Comparison of ENCODE assay signal across 1 cellular context in the genomic region with DNA sequence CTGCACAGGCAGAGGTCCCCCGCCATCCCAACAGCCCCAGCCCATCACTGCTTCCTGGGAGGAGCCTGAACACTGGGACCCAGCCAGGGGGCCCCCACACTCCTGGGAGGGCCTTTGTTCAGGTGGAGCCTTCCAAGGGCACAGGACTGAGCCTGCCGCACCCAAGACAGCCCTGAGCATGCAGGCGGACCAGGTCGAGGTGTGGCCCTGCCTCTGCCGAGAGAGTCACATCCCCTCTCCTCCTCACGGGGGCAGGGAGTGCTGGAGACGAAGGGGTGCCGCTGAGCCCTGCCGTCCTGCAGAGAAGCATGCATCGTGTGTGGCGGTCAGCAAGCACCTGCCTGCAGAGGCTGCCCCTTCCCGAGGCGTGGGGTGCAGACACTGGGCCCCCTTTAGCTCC.
TF ChIP-seq lines count a peak whose summit lies in the region.

No MANE protein-coding gene starts in this region.

TF ChIP-seq in GM23338, 12 proteins besides CTCF, POLR2A, EP300 and RAD21:
- TF ChIP-seq, protein P1, sequence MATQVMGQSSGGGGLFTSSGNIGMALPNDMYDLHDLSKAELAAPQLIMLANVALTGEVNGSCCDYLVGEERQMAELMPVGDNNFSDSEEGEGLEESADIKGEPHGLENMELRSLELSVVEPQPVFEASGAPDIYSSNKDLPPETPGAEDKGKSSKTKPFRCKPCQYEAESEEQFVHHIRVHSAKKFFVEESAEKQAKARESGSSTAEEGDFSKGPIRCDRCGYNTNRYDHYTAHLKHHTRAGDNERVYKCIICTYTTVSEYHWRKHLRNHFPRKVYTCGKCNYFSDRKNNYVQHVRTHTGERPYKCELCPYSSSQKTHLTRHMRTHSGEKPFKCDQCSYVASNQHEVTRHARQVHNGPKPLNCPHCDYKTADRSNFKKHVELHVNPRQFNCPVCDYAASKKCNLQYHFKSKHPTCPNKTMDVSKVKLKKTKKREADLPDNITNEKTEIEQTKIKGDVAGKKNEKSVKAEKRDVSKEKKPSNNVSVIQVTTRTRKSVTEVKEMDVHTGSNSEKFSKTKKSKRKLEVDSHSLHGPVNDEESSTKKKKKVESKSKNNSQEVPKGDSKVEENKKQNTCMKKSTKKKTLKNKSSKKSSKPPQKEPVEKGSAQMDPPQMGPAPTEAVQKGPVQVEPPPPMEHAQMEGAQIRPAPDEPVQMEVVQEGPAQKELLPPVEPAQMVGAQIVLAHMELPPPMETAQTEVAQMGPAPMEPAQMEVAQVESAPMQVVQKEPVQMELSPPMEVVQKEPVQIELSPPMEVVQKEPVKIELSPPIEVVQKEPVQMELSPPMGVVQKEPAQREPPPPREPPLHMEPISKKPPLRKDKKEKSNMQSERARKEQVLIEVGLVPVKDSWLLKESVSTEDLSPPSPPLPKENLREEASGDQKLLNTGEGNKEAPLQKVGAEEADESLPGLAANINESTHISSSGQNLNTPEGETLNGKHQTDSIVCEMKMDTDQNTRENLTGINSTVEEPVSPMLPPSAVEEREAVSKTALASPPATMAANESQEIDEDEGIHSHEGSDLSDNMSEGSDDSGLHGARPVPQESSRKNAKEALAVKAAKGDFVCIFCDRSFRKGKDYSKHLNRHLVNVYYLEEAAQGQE (IDR thresholded peaks at IDR 0.05; ENCODE audit: unreplicated experiment), result no peak
- TF ChIP-seq POLR2AphosphoS5 (IDR thresholded peaks at IDR 0.05; ENCODE audit: low read depth) (no peak), EZH2phosphoT487 (IDR thresholded peaks at IDR 0.05; ENCODE audit: unreplicated experiment) (no peak), NANOG (IDR thresholded peaks at IDR 0.05; ENCODE audit: borderline replicate concordance) (no peak), ZNF462 (CRISPR knock-in tag; IDR thresholded peaks at IDR 0.05) (no peak), ETS1 (IDR thresholded peaks at IDR 0.05) (no peak), ZNF331 (CRISPR knock-in tag; IDR thresholded peaks at IDR 0.05; ENCODE audit: low read depth) (no peak), CREB1 (CRISPR knock-in tag; IDR thresholded peaks at IDR 0.05; ENCODE audit: low read depth) (no peak), JUNB (IDR thresholded peaks at IDR 0.05; ENCODE audit: unreplicated experiment) (no peak), EZH2 (IDR thresholded peaks at IDR 0.05; ENCODE audit: low read depth, unreplicated experiment) (no peak), STAT1 (IDR thresholded peaks at IDR 0.05; ENCODE audit: unreplicated experiment) (no peak), ZNF114 (CRISPR knock-in tag; IDR thresholded peaks at IDR 0.05) (no peak)
